In the genomic region with DNA sequence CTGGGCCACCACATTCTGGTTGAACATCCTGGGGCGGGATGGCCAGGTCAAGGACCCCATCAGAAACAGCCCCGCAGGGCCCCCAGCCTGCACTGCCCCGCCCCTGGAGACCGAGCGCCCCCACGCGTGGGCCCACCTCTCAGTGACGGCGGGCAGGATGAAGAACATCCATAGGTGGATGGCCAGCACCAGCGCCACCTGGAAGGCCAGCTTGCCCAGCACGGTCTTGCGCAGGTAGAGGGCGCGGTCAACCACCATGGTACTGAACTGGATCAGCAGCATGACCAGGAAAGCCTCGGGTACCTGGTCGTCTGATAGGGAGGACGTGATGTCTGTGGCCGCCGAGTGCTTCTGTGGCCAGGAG, we compare ENCODE assay signal across 1 cellular context.
A peak's percentile ranks its signal among the peaks of the same experiment; 100 is the strongest.
TF ChIP-seq lines count a peak whose summit lies in the region.

No MANE protein-coding gene starts in this region.

TF ChIP-seq in HepG2, 621 proteins besides CTCF, POLR2A, EP300 and RAD21:
- TF ChIP-seq RBM22 (optimal IDR thresholded peaks at IDR 0.05; ENCODE audit: low read length) (peak; percentile 59), AGO2 (optimal IDR thresholded peaks at IDR 0.05; ENCODE audit: low read depth, low read length) (peak; percentile 79)
- TF ChIP-seq, protein P1, sequence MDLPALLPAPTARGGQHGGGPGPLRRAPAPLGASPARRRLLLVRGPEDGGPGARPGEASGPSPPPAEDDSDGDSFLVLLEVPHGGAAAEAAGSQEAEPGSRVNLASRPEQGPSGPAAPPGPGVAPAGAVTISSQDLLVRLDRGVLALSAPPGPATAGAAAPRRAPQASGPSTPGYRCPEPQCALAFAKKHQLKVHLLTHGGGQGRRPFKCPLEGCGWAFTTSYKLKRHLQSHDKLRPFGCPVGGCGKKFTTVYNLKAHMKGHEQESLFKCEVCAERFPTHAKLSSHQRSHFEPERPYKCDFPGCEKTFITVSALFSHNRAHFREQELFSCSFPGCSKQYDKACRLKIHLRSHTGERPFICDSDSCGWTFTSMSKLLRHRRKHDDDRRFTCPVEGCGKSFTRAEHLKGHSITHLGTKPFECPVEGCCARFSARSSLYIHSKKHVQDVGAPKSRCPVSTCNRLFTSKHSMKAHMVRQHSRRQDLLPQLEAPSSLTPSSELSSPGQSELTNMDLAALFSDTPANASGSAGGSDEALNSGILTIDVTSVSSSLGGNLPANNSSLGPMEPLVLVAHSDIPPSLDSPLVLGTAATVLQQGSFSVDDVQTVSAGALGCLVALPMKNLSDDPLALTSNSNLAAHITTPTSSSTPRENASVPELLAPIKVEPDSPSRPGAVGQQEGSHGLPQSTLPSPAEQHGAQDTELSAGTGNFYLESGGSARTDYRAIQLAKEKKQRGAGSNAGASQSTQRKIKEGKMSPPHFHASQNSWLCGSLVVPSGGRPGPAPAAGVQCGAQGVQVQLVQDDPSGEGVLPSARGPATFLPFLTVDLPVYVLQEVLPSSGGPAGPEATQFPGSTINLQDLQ (CRISPR knock-in tag; IDR thresholded peaks at IDR 0.05): no peak
